ENCODE assay signal across 8 cellular contexts in the genomic region with DNA sequence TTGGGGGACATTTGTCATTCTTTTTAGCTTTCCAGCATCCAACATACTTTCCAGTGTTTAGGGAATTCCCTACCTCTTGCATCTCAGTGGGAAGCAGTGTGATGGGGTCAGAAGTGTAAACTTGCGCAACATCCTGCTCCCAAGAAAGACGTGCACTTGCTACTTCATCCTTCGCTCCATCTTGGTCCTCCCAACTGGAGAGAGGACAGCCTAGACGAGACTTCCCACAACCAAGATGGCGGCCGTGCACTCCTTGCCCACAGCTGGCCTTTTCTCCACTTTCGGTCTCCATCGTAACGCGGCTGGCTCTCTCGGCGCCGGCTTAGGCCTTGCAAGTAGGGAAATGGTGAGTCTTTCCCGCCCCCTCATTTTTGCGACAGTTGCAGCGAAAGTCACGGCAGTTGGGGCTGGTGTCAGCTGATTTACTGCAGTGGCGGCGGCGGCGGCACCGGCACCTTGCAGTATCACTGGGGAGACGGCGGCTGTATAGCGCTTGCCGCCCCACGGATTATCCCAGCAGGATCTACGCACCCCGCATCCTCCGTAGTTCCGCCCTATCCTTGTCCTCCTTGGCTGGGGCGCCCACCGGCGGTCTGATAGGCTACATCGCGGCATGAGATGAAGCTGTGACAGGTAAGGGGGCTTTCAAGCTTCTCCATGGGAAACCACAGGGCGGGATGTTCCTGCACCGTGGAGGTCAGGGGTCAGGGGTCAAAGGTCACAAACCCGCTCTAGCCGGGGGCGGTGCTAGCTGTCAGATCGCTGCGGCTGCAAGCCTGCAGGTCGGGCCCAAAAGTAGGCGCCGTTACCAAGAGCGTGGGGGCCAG. TPM values are rescaled to one million over a fixed set of nuclear protein-coding genes. Genes with fewer than 3 reads are reported as not detected.
A peak's percentile ranks its signal among the peaks of the same experiment; 100 is the strongest.
DNase-seq lines count a peak whose midpoint lies in the region; ATAC-seq and TF ChIP-seq lines count a peak whose summit lies in the region.

A gene (plus strand): TSS at position 416 of the 827 bp plus-strand sequence. CDS start 21,157 bp downstream, outside the sequence.

- 0 out of 2 replicates have a peak, but pooled peaks cover 4% of the 10 kb centered on the region for H3K36me3 Mint-ChIP-seq in HFFc6 (ENCODE audit: low read depth)
- peaks cover 14% of the 10 kb centered on the region for H3K36me3 Mint-ChIP-seq in activated naive CD4-positive, alpha-beta T cell treated with anti-CD3 and anti-CD28 coated beads, Interleukin-2, amount 10 ng/mL, durations not matched to agents 7 days and 5 days

- no peaks in the 10 kb centered on the region for H3K9me3 ChIP-seq in SK-N-MC (ENCODE audit: low read depth, low read length)
- H3K9me3 ChIP-seq in gastroesophageal sphincter, result no peaks in the 10 kb centered on the region
- no peaks in the 10 kb centered on the region for H3K9me3 ChIP-seq in neutrophil

- CTCF ChIA-PET in activated naive CD4-positive, alpha-beta T cell treated with anti-CD3 and anti-CD28 coated beads, Interleukin-2, amount 10 ng/mL, durations not matched to agents 7 days and 5 days (lab: Charles Lee), result interaction anchor here (0.6 kb wide), 1 partner anchor 65 kb away, joined by 3 read pairs; no protein-coding TSS in a partner anchor

- peak within 1 kb of the TSS; percentile 83 for H3K27ac Mint-ChIP-seq in HFFc6
- peak within 1 kb of the TSS; percentile 90 for H3K27ac Mint-ChIP-seq in activated naive CD4-positive, alpha-beta T cell treated with anti-CD3 and anti-CD28 coated beads, Interleukin-2, amount 10 ng/mL, durations not matched to agents 7 days and 5 days

- H3K27me3 ChIP-seq in gastroesophageal sphincter (no peaks in the 10 kb centered on the region), neutrophil (no peaks in the 10 kb centered on the region)

- H3K27ac ChIP-seq in SK-N-MC (0 out of 2 replicates have a peak within 1 kb of the TSS, but pooled peaks have one; percentile 19), gastroesophageal sphincter (peak within 1 kb of the TSS; percentile 49 to 89 (median 89)), neutrophil (peak within 1 kb of the TSS; percentile 95), substantia nigra (ENCODE audit: low read depth, low read length, poor library complexity, severe bottlenecking) (peak within 1 kb of the TSS; percentile 92)

- H3K27me3 Mint-ChIP-seq in HFFc6 (ENCODE audit: insufficient read depth), result no peaks in the 10 kb centered on the region
- H3K27me3 Mint-ChIP-seq in activated naive CD4-positive, alpha-beta T cell treated with anti-CD3 and anti-CD28 coated beads, Interleukin-2, amount 10 ng/mL, durations not matched to agents 7 days and 5 days, result no peaks in the 10 kb centered on the region

- peak within 1 kb of the TSS; percentile 89 for H3K4me3 Mint-ChIP-seq in HFFc6
- H3K4me3 Mint-ChIP-seq in activated naive CD4-positive, alpha-beta T cell treated with anti-CD3 and anti-CD28 coated beads, Interleukin-2, amount 10 ng/mL, durations not matched to agents 7 days and 5 days, result peak within 1 kb of the TSS; percentile 80

- H3K36me3 ChIP-seq in SK-N-MC (ENCODE audit: insufficient read depth, low read length) (no peaks in the 10 kb centered on the region), gastroesophageal sphincter (no peaks in the 10 kb centered on the region), neutrophil (no peaks in the 10 kb centered on the region)

- H3K4me1 ChIP-seq in gastroesophageal sphincter, result peaks cover 0 to 21% (median 5%) of the 10 kb centered on the region in 3 donors
- H3K4me1 ChIP-seq in neutrophil (ENCODE audit: control insufficient read depth in 1 of 2, insufficient read depth in 1 of 2, low read depth in 1 of 2, low read length in 1 of 2), result peaks cover 45 to 53% of the 10 kb centered on the region in 2 experiments

- H3K4me3 ChIP-seq in NB4 (ENCODE audit: low read depth, low read length) (peak within 1 kb of the TSS; percentile 76), SK-N-MC (peak within 1 kb of the TSS; percentile 87), gastroesophageal sphincter (peak within 1 kb of the TSS; percentile 73 to 91), neutrophil (ENCODE audit: low read depth in 1 of 2, low read length in 1 of 2) (peak within 1 kb of the TSS; percentile 95 to 97)

- peaks cover 29% of the 10 kb centered on the region for H3K4me1 Mint-ChIP-seq in HFFc6 (ENCODE audit: low read depth)
- peaks cover 63% of the 10 kb centered on the region for H3K4me1 Mint-ChIP-seq in activated naive CD4-positive, alpha-beta T cell treated with anti-CD3 and anti-CD28 coated beads, Interleukin-2, amount 10 ng/mL, durations not matched to agents 7 days and 5 days

- no peak for TF ChIP-seq POLR2A in NB4 (IDR thresholded peaks at IDR 0.05; ENCODE audit: extremely low read depth, insufficient read length)
- TF ChIP-seq POLR2A in gastroesophageal sphincter (IDR thresholded peaks at IDR 0.05), result peak in 1 of 2 donors; percentile 40

- peak; percentile 93 for DNase-seq in GM04503 (ENCODE audit: low read depth)
- DNase-seq in HFFc6, result peak; percentile 99
- peak; percentile 97 for DNase-seq in NB4 (ENCODE audit: low read depth)
- peak; percentile 93 for DNase-seq in SK-N-MC (ENCODE audit: low read depth, low spot score)
- DNase-seq in activated naive CD4-positive, alpha-beta T cell treated with anti-CD3 and anti-CD28 coated beads, Interleukin-2, amount 10 ng/mL, durations not matched to agents 7 days and 5 days, result peak; percentile 97
- peak; percentile 72 to 98 (median 93) for DNase-seq in substantia nigra (lab: John Stamatoyannopoulos, UW)

- 0% methylated on average over 12 to 14 of the region's 47 CpGs for WGBS in gastroesophageal sphincter (ENCODE audit: low coverage in 1 of 2), 2 donors

- ATAC-seq in gastroesophageal sphincter, result peak; percentile 99

- TF ChIP-seq EP300 in gastroesophageal sphincter (IDR thresholded peaks at IDR 0.05), result no peak

- peak within 1 kb of the TSS; percentile 83 for H3K9ac ChIP-seq in SK-N-MC (ENCODE audit: insufficient read length)

- TF ChIP-seq CTCF in HFFc6 (IDR thresholded peaks at IDR 0.05) (no peak; the same call in 1 of the 2 replicates), NB4 (IDR thresholded peaks at IDR 0.05; ENCODE audit: low read depth, low read length) (no peak), gastroesophageal sphincter (IDR thresholded peaks at IDR 0.05) (peak in 1 of 4 experiments; percentile 12), neutrophil (IDR thresholded peaks at IDR 0.05) (peak; percentile 35)

- H3K9me3 Mint-ChIP-seq in HFFc6, result no peaks in the 10 kb centered on the region
- no peaks in the 10 kb centered on the region for H3K9me3 Mint-ChIP-seq in activated naive CD4-positive, alpha-beta T cell treated with anti-CD3 and anti-CD28 coated beads, Interleukin-2, amount 10 ng/mL, durations not matched to agents 7 days and 5 days

RNA-seq across cellular contexts. Expression of the gene that starts here (rescaled TPM):
- total RNA-seq in HFFc6 (2021; fragmentation: NEBNext Ultra II Directional; extraction: Animal tissue kit (Norgen Biotek cat#: 25700)), result 10 to 100 TPM; 14.0 to 19.7 (median 16.6) TPM
- 10 to 100 TPM; 19.3 to 51.4 (median 28.8) TPM for total RNA-seq in gastroesophageal sphincter

Comparison
In these comparisons a context has a peak if more than half of its experiments do, and no peak if none do; other contexts are left out.
1. Peak in every context shown above with its lines: DNase-seq, ATAC-seq, H3K4me3 ChIP-seq and H3K27ac ChIP-seq.
2. H3K27ac ChIP-seq: peak in every context shown above with its lines; median percentile 95 in neutrophil; 92 in substantia nigra; 89 in gastroesophageal sphincter; 19 in SK-N-MC.